9 cellular contexts compared by ENCODE assay signal in genomic region chr5:113020461-113021273, GRCh38. TPM values are rescaled to one million over a fixed set of nuclear protein-coding genes. Genes with fewer than 3 reads are reported as not detected.
DNase-seq lines count a peak whose midpoint lies in the region; ATAC-seq, FAIRE-seq and TF ChIP-seq lines count a peak whose summit lies in the region.
"Had no signal": no experiment of that assay in that cellular context is flagged by ENCODE, and none has a peak within 500 bp of the region (broad histone marks: within the 10 kb centered on the region; RNA-seq: fewer than 3 reads in every experiment).

No MANE protein-coding gene starts in this region.

- peaks cover 78% of the 10 kb centered on the region for H3K4me1 Mint-ChIP-seq in activated naive CD4-positive, alpha-beta T cell treated with anti-CD3 and anti-CD28 coated beads, Interleukin-2, amount 50 U/mL, for 24 hours

- peak; percentile 18 for DNase-seq in DMS53 treated with DMSO at 0.1 percent for 48 hours (lab: John Stamatoyannopoulos, UW; ENCODE audit: unreplicated experiment)
- DNase-seq in HTR-8/SVneo (ENCODE audit: insufficient read length, low spot score): peak; percentile 41
- peak; percentile 83 to 92 for DNase-seq in lung microvascular endothelial cell (ENCODE audit: low read depth in 2 of 2)
- DNase-seq in GM10266 (ENCODE audit: extremely low spot score): no peak
- no peak for DNase-seq in NCI-H446 treated with DMSO at 0.1 percent for 48 hours (lab: John Stamatoyannopoulos, UW)
- DNase-seq: NCI-H1930 had no signal

- no peaks in the 10 kb centered on the region for H3K9me3 Mint-ChIP-seq in activated naive CD4-positive, alpha-beta T cell treated with anti-CD3 and anti-CD28 coated beads, Interleukin-2, amount 50 U/mL, for 24 hours

- no peak for TF ChIP-seq CTCF in GM10266 (IDR thresholded peaks at IDR 0.05; ENCODE audit: control insufficient read depth, insufficient read depth, low read depth, missing control alignments)

- peak; percentile 69 for FAIRE-seq in HTR-8/SVneo (lab: Jason Lieb, UNC)
- FAIRE-seq: GM12891 had no signal

- no peaks in the 10 kb centered on the region for H3K27me3 Mint-ChIP-seq in activated naive CD4-positive, alpha-beta T cell treated with anti-CD3 and anti-CD28 coated beads, Interleukin-2, amount 50 U/mL, for 24 hours

- peaks cover 4% of the 10 kb centered on the region for H3K36me3 Mint-ChIP-seq in activated naive CD4-positive, alpha-beta T cell treated with anti-CD3 and anti-CD28 coated beads, Interleukin-2, amount 50 U/mL, for 24 hours

- peak overlapping the region; percentile 1 for H3K4me3 Mint-ChIP-seq in activated naive CD4-positive, alpha-beta T cell treated with anti-CD3 and anti-CD28 coated beads, Interleukin-2, amount 50 U/mL, for 24 hours

- H3K27ac Mint-ChIP-seq in activated naive CD4-positive, alpha-beta T cell treated with anti-CD3 and anti-CD28 coated beads, Interleukin-2, amount 50 U/mL, for 24 hours: peak overlapping the region; percentile 85

- no peak for ATAC-seq in HG03432 (IDR thresholded peaks at IDR 0.05; ENCODE audit: unreplicated experiment)

RNA-seq across cellular contexts. Expression of gene DCP2, which starts 44.1 kb away (rescaled TPM):
- total RNA-seq in lung microvascular endothelial cell: 23.5 and 30.8 TPM in 2 replicates

Comparison
In these comparisons a context has a peak if more than half of its experiments do, and no peak if none do; other contexts are left out.
1. DNase-seq: peak in DMS53 treated with DMSO at 0.1 percent for 48 hours (single experiment), HTR-8/SVneo (single experiment) and lung microvascular endothelial cell (2 of 2); none in GM10266 (single experiment) and NCI-H446 treated with DMSO at 0.1 percent for 48 hours (single experiment).